Comparison of ENCODE assay signal across 1 cellular context in the genomic region with DNA sequence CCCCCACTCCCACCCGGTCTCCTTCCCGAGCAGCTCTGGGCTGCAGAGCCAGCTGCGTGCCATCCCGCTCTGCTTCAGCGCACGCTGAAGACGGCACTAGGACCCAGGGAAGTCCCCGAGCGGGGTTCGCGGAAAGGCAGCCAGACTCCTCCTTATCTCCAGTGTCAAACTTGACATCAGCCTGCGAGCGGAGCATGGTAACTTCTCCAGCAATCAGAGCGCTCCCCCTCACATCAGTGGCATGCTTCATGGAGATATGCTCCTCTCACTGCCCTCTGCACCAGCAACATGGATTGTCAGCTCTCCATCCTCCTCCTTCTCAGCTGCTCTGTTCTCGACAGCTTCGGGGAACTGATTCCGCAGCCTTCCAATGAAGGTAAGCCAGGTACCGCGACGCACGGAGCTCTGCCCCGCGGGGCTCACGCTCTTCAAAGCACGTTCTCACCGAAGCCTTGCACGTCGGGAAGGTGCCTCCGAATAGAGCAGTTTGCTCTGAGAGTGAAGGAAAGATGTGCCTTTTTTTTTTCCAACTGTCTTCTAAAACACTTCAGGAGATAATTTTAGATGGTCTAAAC.
TF ChIP-seq lines count a peak whose summit lies in the region.

A gene (plus strand): TSS at position 161 of the 575 bp plus-strand sequence. CDS start 128 bp downstream, at position 289.

TF ChIP-seq in HEK293, 187 proteins besides CTCF, POLR2A, EP300 and RAD21 (continued from another document):
- TF ChIP-seq, protein P1, sequence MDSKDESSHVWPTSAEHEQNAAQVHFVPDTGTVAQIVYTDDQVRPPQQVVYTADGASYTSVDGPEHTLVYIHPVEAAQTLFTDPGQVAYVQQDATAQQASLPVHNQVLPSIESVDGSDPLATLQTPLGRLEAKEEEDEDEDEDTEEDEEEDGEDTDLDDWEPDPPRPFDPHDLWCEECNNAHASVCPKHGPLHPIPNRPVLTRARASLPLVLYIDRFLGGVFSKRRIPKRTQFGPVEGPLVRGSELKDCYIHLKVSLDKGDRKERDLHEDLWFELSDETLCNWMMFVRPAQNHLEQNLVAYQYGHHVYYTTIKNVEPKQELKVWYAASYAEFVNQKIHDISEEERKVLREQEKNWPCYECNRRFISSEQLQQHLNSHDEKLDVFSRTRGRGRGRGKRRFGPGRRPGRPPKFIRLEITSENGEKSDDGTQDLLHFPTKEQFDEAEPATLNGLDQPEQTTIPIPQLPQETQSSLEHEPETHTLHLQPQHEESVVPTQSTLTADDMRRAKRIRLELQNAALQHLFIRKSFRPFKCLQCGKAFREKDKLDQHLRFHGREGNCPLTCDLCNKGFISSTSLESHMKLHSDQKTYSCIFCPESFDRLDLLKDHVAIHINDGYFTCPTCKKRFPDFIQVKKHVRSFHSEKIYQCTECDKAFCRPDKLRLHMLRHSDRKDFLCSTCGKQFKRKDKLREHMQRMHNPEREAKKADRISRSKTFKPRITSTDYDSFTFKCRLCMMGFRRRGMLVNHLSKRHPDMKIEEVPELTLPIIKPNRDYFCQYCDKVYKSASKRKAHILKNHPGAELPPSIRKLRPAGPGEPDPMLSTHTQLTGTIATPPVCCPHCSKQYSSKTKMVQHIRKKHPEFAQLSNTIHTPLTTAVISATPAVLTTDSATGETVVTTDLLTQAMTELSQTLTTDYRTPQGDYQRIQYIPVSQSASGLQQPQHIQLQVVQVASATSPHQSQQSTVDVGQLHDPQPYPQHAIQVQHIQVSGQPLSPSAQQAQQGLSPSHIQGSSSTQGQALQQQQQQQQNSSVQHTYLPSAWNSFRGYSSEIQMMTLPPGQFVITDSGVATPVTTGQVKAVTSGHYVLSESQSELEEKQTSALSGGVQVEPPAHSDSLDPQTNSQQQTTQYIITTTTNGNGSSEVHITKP (tag by site-specific recombination; IDR thresholded peaks at IDR 0.05) = peak; percentile 49; the same call in 1 of the 2 replicates
- 0 out of 2 replicates have a peak, but pooled peaks have one; percentile 21 for TF ChIP-seq IKZF3 (tag by site-specific recombination; IDR thresholded peaks at IDR 0.05)
- TF ChIP-seq ZNF132 (tag by site-specific recombination; IDR thresholded peaks at IDR 0.05; ENCODE audit: borderline replicate concordance) = no peak
- TF ChIP-seq, protein P2, sequence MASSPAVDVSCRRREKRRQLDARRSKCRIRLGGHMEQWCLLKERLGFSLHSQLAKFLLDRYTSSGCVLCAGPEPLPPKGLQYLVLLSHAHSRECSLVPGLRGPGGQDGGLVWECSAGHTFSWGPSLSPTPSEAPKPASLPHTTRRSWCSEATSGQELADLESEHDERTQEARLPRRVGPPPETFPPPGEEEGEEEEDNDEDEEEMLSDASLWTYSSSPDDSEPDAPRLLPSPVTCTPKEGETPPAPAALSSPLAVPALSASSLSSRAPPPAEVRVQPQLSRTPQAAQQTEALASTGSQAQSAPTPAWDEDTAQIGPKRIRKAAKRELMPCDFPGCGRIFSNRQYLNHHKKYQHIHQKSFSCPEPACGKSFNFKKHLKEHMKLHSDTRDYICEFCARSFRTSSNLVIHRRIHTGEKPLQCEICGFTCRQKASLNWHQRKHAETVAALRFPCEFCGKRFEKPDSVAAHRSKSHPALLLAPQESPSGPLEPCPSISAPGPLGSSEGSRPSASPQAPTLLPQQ (tag by site-specific recombination; IDR thresholded peaks at IDR 0.05) = peak; percentile 41; the same call in 1 of the 2 replicates
- TF ChIP-seq, protein P3, sequence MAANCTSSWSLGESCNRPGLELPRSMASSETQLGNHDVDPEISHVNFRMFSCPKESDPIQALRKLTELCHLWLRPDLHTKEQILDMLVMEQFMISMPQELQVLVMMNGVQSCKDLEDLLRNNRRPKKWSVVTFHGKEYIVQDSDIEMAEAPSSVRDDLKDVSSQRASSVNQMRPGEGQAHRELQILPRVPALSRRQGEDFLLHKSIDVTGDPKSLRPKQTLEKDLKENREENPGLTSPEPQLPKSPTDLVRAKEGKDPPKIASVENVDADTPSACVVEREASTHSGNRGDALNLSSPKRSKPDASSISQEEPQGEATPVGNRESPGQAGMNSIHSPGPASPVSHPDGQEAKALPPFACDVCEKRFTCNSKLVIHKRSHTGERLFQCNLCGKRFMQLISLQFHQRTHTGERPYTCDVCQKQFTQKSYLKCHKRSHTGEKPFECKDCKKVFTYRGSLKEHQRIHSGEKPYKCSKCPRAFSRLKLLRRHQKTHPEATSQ (tag by site-specific recombination; IDR thresholded peaks at IDR 0.05) = 0 out of 2 replicates have a peak, but pooled peaks have one; percentile 12
